Comparison of ENCODE assay signal across 19 cellular contexts in the genomic region with DNA sequence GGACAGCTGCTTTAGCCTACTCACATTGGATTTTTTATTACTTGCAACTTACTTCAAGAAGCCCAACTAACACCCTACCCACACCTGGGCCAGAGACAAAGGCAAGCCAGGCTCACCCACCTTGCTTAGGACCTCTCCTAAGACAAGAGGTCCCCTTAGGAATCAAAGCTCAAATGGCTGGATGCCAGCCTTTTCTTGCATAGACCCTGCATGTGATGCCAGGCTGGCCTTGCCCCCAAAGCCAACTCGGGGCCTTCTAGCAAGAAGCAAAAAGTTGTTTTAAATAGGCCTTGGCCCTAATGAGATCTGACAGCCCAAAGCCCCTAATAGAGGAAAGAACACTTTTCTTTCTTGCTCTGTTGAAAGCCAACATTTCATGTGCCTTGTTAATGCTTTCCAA. TPM values are rescaled to one million over a fixed set of nuclear protein-coding genes. Genes with fewer than 3 reads are reported as not detected.
DNase-seq lines count a peak whose midpoint lies in the region; ATAC-seq, FAIRE-seq and TF ChIP-seq lines count a peak whose summit lies in the region.
"Had no signal": no experiment of that assay in that cellular context is flagged by ENCODE, and none has a peak within 500 bp of the region (broad histone marks: within the 10 kb centered on the region; RNA-seq: fewer than 3 reads in every experiment).

No MANE protein-coding gene starts in this region.

- H3K27ac Mint-ChIP-seq in WTC11: peak overlapping the region; percentile 76; the same call in 1 of the 2 replicates
- no peak overlapping the region for H3K27ac Mint-ChIP-seq in activated CD4-positive, alpha-beta memory T cell treated with anti-CD3 and anti-CD28 coated beads, Interleukin-2, amount 10 ng/mL, durations not matched to agents 7 days and 5 days
- H3K27ac Mint-ChIP-seq: IgD-negative memory B cell had no signal

- peaks cover 31 to 55% (median 51%) of the 10 kb centered on the region in 3 donors for H3K4me1 ChIP-seq in skeletal muscle tissue (ENCODE audit: control insufficient read depth in 3 of 3, insufficient read depth in 3 of 3, low read length in 3 of 3)
- H3K4me1 ChIP-seq: BE2C, Peyer's patch had no signal

- H3K9me3 Mint-ChIP-seq in WTC11: no peaks in the 10 kb centered on the region
- no peaks in the 10 kb centered on the region for H3K9me3 Mint-ChIP-seq in activated CD4-positive, alpha-beta memory T cell treated with anti-CD3 and anti-CD28 coated beads, Interleukin-2, amount 10 ng/mL, durations not matched to agents 7 days and 5 days
- H3K9me3 Mint-ChIP-seq: IgD-negative memory B cell had no signal

- DNase-seq in H7: peak; percentile 7
- DNase-seq in WTC11 (ENCODE audit: low spot score): no peak
- no peak for DNase-seq in NCI-H446 (lab: John Stamatoyannopoulos, UW)
- DNase-seq in activated CD4-positive, alpha-beta memory T cell treated with anti-CD3 and anti-CD28 coated beads, Interleukin-2, amount 10 ng/mL, durations not matched to agents 7 days and 5 days: no peak
- no peak for DNase-seq in H54 (ENCODE audit: insufficient read length, low spot score)
- DNase-seq: BE2C, DMS53, GDM1, GOT3, NCI-H1105 treated with DMSO at 0.1 percent for 48 hours, NCI-H2081, NCI-H2171 treated with DMSO at 0.1 percent for 48 hours, NCI-H526, Peyer's patch had no signal

- no peak for TF ChIP-seq POLR2A in H54 (IDR thresholded peaks at IDR 0.05; ENCODE audit: low read depth, low read length)

- no peaks in the 10 kb centered on the region for H3K9me3 ChIP-seq in skeletal muscle tissue (ENCODE audit: control insufficient read depth in 3 of 3, low read length in 3 of 3)
- H3K9me3 ChIP-seq: BE2C, Peyer's patch had no signal

- no peak for TF ChIP-seq CTCF in WTC11 (IDR thresholded peaks at IDR 0.05)

- H3K27ac ChIP-seq in layer of hippocampus (ENCODE audit: low read depth, low read length) (peak overlapping the region; percentile 97), skeletal muscle tissue (ENCODE audit: low read depth, low read length) (peak overlapping the region; percentile 75)
- H3K27ac ChIP-seq: Peyer's patch had no signal

- peaks cover 52% of the 10 kb centered on the region for H3K36me3 Mint-ChIP-seq in WTC11
- H3K36me3 Mint-ChIP-seq in activated CD4-positive, alpha-beta memory T cell treated with anti-CD3 and anti-CD28 coated beads, Interleukin-2, amount 10 ng/mL, durations not matched to agents 7 days and 5 days (ENCODE audit: low read depth): no peaks in the 10 kb centered on the region
- H3K36me3 Mint-ChIP-seq: IgD-negative memory B cell had no signal

- peak overlapping the region in 2 of 3 donors; percentile 26 to 63 for H3K9ac ChIP-seq in skeletal muscle tissue (ENCODE audit: low read depth in 1 of 3, low read length in 3 of 3)

- FAIRE-seq in H54 (lab: Jason Lieb, UNC): no peak
- FAIRE-seq: D721Med had no signal

- ATAC-seq in WTC11: no peak

- CTCF ChIA-PET in WTC11 (lab: Charles Lee): interaction anchor here (1.8 kb wide), 1 partner anchor 280 kb away, joined by 5 read pairs; no protein-coding TSS in a partner anchor
- CTCF ChIA-PET in activated CD4-positive, alpha-beta memory T cell treated with anti-CD3 and anti-CD28 coated beads, Interleukin-2, amount 10 ng/mL, durations not matched to agents 7 days and 5 days (lab: Charles Lee): no interaction called here

- H3K27me3 ChIP-seq in H7 (ENCODE audit: control insufficient read depth, insufficient read depth, low read length) (no peaks in the 10 kb centered on the region), layer of hippocampus (ENCODE audit: control insufficient read depth, insufficient read depth, low read length) (no peaks in the 10 kb centered on the region), skeletal muscle tissue (ENCODE audit: control insufficient read depth in 3 of 3, insufficient read depth in 3 of 3, low read length in 3 of 3) (no peaks in the 10 kb centered on the region)
- H3K27me3 ChIP-seq: BE2C, Peyer's patch had no signal

- no peak overlapping the region for H3K4me3 ChIP-seq in H7 (ENCODE audit: insufficient read depth, low read depth, low read length)
- H3K4me3 ChIP-seq in skeletal muscle tissue (ENCODE audit: low read length in 3 of 3): peak overlapping the region in 2 of 3 donors; percentile 14 to 23
- H3K4me3 ChIP-seq: Peyer's patch had no signal

- H3K4me3 Mint-ChIP-seq in WTC11: no peak overlapping the region
- H3K4me3 Mint-ChIP-seq in activated CD4-positive, alpha-beta memory T cell treated with anti-CD3 and anti-CD28 coated beads, Interleukin-2, amount 10 ng/mL, durations not matched to agents 7 days and 5 days: no peak overlapping the region
- H3K4me3 Mint-ChIP-seq: IgD-negative memory B cell had no signal

- peaks cover 66% of the 10 kb centered on the region for H3K4me1 Mint-ChIP-seq in WTC11
- no peaks in the 10 kb centered on the region for H3K4me1 Mint-ChIP-seq in activated CD4-positive, alpha-beta memory T cell treated with anti-CD3 and anti-CD28 coated beads, Interleukin-2, amount 10 ng/mL, durations not matched to agents 7 days and 5 days
- H3K4me1 Mint-ChIP-seq: IgD-negative memory B cell had no signal

- POLR2A ChIA-PET in WTC11 (lab: Charles Lee): interaction anchor here (1.0 to 2.4 kb wide), 2 partner anchors 146 to 308 kb away, joined by 3 to 5 read pairs; a partner anchor contains a TSS
- POLR2A ChIA-PET in activated CD4-positive, alpha-beta memory T cell treated with anti-CD3 and anti-CD28 coated beads, Interleukin-2, amount 10 ng/mL, durations not matched to agents 7 days and 5 days (lab: Charles Lee): no interaction called here

- no peaks in the 10 kb centered on the region for H3K27me3 Mint-ChIP-seq in WTC11 (ENCODE audit: low read depth)
- no peaks in the 10 kb centered on the region for H3K27me3 Mint-ChIP-seq in activated CD4-positive, alpha-beta memory T cell treated with anti-CD3 and anti-CD28 coated beads, Interleukin-2, amount 10 ng/mL, durations not matched to agents 7 days and 5 days

- H3K36me3 ChIP-seq in H7 (replicated peaks; ENCODE audit: control insufficient read depth, insufficient read depth, low read length) (peaks cover 20% of the 10 kb centered on the region), skeletal muscle tissue (ENCODE audit: control insufficient read depth in 3 of 3, insufficient read depth in 3 of 3, low read length in 3 of 3) (peaks cover 19 to 27% (median 24%) of the 10 kb centered on the region in 3 donors)
- H3K36me3 ChIP-seq: BE2C, Peyer's patch had no signal

TF ChIP-seq in WTC11, 78 proteins besides CTCF, POLR2A, EP300 and RAD21:
- no peak for TF ChIP-seq KAT7 (CRISPR knock-in tag; IDR thresholded peaks at IDR 0.05; ENCODE audit: borderline replicate concordance)
- TF ChIP-seq, protein P1, sequence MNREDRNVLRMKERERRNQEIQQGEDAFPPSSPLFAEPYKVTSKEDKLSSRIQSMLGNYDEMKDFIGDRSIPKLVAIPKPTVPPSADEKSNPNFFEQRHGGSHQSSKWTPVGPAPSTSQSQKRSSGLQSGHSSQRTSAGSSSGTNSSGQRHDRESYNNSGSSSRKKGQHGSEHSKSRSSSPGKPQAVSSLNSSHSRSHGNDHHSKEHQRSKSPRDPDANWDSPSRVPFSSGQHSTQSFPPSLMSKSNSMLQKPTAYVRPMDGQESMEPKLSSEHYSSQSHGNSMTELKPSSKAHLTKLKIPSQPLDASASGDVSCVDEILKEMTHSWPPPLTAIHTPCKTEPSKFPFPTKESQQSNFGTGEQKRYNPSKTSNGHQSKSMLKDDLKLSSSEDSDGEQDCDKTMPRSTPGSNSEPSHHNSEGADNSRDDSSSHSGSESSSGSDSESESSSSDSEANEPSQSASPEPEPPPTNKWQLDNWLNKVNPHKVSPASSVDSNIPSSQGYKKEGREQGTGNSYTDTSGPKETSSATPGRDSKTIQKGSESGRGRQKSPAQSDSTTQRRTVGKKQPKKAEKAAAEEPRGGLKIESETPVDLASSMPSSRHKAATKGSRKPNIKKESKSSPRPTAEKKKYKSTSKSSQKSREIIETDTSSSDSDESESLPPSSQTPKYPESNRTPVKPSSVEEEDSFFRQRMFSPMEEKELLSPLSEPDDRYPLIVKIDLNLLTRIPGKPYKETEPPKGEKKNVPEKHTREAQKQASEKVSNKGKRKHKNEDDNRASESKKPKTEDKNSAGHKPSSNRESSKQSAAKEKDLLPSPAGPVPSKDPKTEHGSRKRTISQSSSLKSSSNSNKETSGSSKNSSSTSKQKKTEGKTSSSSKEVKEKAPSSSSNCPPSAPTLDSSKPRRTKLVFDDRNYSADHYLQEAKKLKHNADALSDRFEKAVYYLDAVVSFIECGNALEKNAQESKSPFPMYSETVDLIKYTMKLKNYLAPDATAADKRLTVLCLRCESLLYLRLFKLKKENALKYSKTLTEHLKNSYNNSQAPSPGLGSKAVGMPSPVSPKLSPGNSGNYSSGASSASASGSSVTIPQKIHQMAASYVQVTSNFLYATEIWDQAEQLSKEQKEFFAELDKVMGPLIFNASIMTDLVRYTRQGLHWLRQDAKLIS (CRISPR knock-in tag; IDR thresholded peaks at IDR 0.05; ENCODE audit: borderline replicate concordance): no peak

RNA-seq across cellular contexts. Expression of a gene that starts 20.7 kb away (rescaled TPM):
- total RNA-seq in H7 (2014; rRNA removed; shearing (Covaris generic)): 66.0 and 76.7 TPM in 2 replicates
- 104 to 107 TPM (median 105 TPM) in 3 replicates for total RNA-seq in WTC11 (2021)
- 38.6 TPM for total RNA-seq in skeletal muscle tissue
- under 1 TPM in 1 of 2 experiments, not detected in 1; 0.18 TPM for total RNA-seq in activated CD4-positive, alpha-beta memory T cell treated with anti-CD3 and anti-CD28 coated beads, Interleukin-2, amount 10 ng/mL, durations not matched to agents 7 days and 5 days
- total RNA-seq: OCI-LY7 had no signal

Comparison
In these comparisons a context has a peak if more than half of its experiments do, and no peak if none do; other contexts are left out.
1. RNA of a gene that starts 20.7 kb away (total RNA-seq): 104 to 107 TPM in WTC11, 66.0 to 76.7 TPM in H7 and 38.6 TPM in skeletal muscle tissue (single experiment); 0.18 TPM in activated CD4-positive, alpha-beta memory T cell treated with anti-CD3 and anti-CD28 coated beads, Interleukin-2, amount 10 ng/mL, durations not matched to agents 7 days and 5 days; every median in the first group is over 10 times any median in the second.